In genomic region chr7:143217806-143218205, GRCh38 we compare ENCODE assay signal across 23 cellular contexts. TPM values are rescaled to one million over a fixed set of nuclear protein-coding genes. Genes with fewer than 3 reads are reported as not detected.
"Had no signal": no experiment of that assay in that cellular context is flagged by ENCODE, and none has a peak within 500 bp of the region (broad histone marks: within the 10 kb centered on the region; RNA-seq: fewer than 3 reads in every experiment).

No MANE protein-coding gene starts in this region.

- H3K36me3 ChIP-seq: adrenal gland had no signal

- H3K4me1 ChIP-seq: adrenal gland had no signal

- H3K4me3 ChIP-seq: adrenal gland, K562, SK-N-MC had no signal

- H3K4me1 Mint-ChIP-seq: activated CD4-positive, alpha-beta T cell treated with anti-CD3 and anti-CD28 coated beads for 36 hours; activated naive CD8-positive, alpha-beta T cell treated with anti-CD3 and anti-CD28 coated beads, Interleukin-2, amount 10 ng/mL, durations not matched to agents 7 days and 5 days had no signal

- H3K36me3 Mint-ChIP-seq: activated naive CD8-positive, alpha-beta T cell treated with anti-CD3 and anti-CD28 coated beads, Interleukin-2, amount 10 ng/mL, durations not matched to agents 7 days and 5 days had no signal

- H3K9me3 ChIP-seq: adrenal gland had no signal

- H3K4me3 Mint-ChIP-seq: activated CD4-positive, alpha-beta T cell treated with anti-CD3 and anti-CD28 coated beads for 36 hours; activated CD8-positive, alpha-beta T cell treated with anti-CD3 and anti-CD28 coated beads, Interleukin-2, amount 10 ng/mL, durations not matched to agents 7 days and 5 days; activated naive CD8-positive, alpha-beta T cell treated with anti-CD3 and anti-CD28 coated beads, Interleukin-2, amount 10 ng/mL, durations not matched to agents 7 days and 5 days had no signal

- DNase-seq: activated CD4-positive, alpha-beta T cell treated with anti-CD3 and anti-CD28 coated beads for 36 hours; activated CD8-positive, alpha-beta memory T cell treated with anti-CD3 and anti-CD28 coated beads, Interleukin-2, amount 50 U/mL, for 48 hours; activated CD8-positive, alpha-beta T cell treated with anti-CD3 and anti-CD28 coated beads, Interleukin-2, amount 10 ng/mL, durations not matched to agents 7 days and 5 days; activated naive CD4-positive, alpha-beta T cell treated with anti-CD3 and anti-CD28 coated beads, Interleukin-2, amount 50 U/mL, for 16 hours; activated naive CD8-positive, alpha-beta T cell treated with anti-CD3 and anti-CD28 coated beads, Interleukin-2, amount 10 ng/mL, durations not matched to agents 7 days and 5 days; activated T-cell treated with anti-CD3 and anti-CD28 coated beads, Interleukin-2, amount 50 U/mL, for 1 hour; adrenal gland; anterior cingulate cortex; cerebellar nuclear complex; Kasumi-1; NCI-H1417; NCI-H1930; NCI-H345; NCI-H510A treated with DMSO at 0.1 percent for 48 hours; NCI-H774; PC-3; SIG-M5; T-helper 1 cell had no signal

- H3K27ac Mint-ChIP-seq: activated CD4-positive, alpha-beta T cell treated with anti-CD3 and anti-CD28 coated beads for 36 hours; activated CD8-positive, alpha-beta T cell treated with anti-CD3 and anti-CD28 coated beads, Interleukin-2, amount 10 ng/mL, durations not matched to agents 7 days and 5 days; activated naive CD8-positive, alpha-beta T cell treated with anti-CD3 and anti-CD28 coated beads, Interleukin-2, amount 10 ng/mL, durations not matched to agents 7 days and 5 days had no signal

- H3K27ac ChIP-seq: adrenal gland, SK-N-MC, VCaP had no signal

- H3K27me3 ChIP-seq: adrenal gland had no signal

- H3K9me3 Mint-ChIP-seq: activated naive CD8-positive, alpha-beta T cell treated with anti-CD3 and anti-CD28 coated beads, Interleukin-2, amount 10 ng/mL, durations not matched to agents 7 days and 5 days had no signal

RNA-seq across cellular contexts. Expression of gene TAS2R40, which starts 4.0 kb away (rescaled TPM):
- total RNA-seq: activated CD4-positive, alpha-beta T cell treated with anti-CD3 and anti-CD28 coated beads for 36 hours; activated CD8-positive, alpha-beta T cell treated with anti-CD3 and anti-CD28 coated beads, Interleukin-2, amount 10 ng/mL, durations not matched to agents 7 days and 5 days; activated naive CD8-positive, alpha-beta T cell treated with anti-CD3 and anti-CD28 coated beads, Interleukin-2, amount 10 ng/mL, durations not matched to agents 7 days and 5 days; adrenal gland; cardiac septum; K562; PC-3; T-helper 2 cell treated with Interferon-gamma antibody and Interleukin-4, amounts not matched to agents 100 ng/mL and 5 ng/mL, for 36 hours had no signal
- polyA plus RNA-seq: adrenal gland, K562 had no signal

RNA-seq across cellular contexts. Expression of gene TAS2R39, which starts 34.6 kb away (rescaled TPM):
- total RNA-seq: activated CD4-positive, alpha-beta T cell treated with anti-CD3 and anti-CD28 coated beads for 36 hours; activated CD8-positive, alpha-beta T cell treated with anti-CD3 and anti-CD28 coated beads, Interleukin-2, amount 10 ng/mL, durations not matched to agents 7 days and 5 days; activated naive CD8-positive, alpha-beta T cell treated with anti-CD3 and anti-CD28 coated beads, Interleukin-2, amount 10 ng/mL, durations not matched to agents 7 days and 5 days; adrenal gland; cardiac septum; K562; PC-3; T-helper 2 cell treated with Interferon-gamma antibody and Interleukin-4, amounts not matched to agents 100 ng/mL and 5 ng/mL, for 36 hours had no signal
- polyA plus RNA-seq: adrenal gland, K562 had no signal
